Comparison of ENCODE assay signal across 10 cellular contexts in the genomic region with DNA sequence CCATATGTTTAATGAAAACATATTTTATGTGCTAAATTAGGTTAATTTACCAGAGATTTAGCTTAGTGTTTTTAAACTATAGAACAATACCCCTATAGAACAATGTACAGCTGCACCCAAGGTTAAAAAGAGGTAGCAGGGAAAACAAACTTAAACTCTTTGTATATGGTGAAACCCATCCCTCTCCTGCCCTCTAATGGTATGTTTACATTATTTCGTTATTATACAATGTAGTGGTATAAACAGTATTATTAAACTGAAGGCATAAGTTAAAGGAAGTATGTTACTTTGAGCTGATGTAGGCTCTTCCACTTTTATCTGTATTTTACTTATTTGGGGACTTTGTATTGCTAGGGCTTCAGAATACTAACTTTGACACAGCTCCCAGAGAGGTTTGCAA. TPM values are rescaled to one million over a fixed set of nuclear protein-coding genes. Genes with fewer than 3 reads are reported as not detected.
DNase-seq lines count a peak whose midpoint lies in the region; ATAC-seq and TF ChIP-seq lines count a peak whose summit lies in the region.
"Had no signal": no experiment of that assay in that cellular context is flagged by ENCODE, and none has a peak within 500 bp of the region (broad histone marks: within the 10 kb centered on the region; RNA-seq: fewer than 3 reads in every experiment).

No MANE protein-coding gene starts in this region.

- peaks cover 3 to 9% (median 5%) of the 10 kb centered on the region in 3 experiments; a peak in 6 of 7 replicates for H3K36me3 Mint-ChIP-seq in H9 (ENCODE audit: insufficient read depth in 1 of 3, low read depth in 3 of 3)

- H2BK20ac ChIP-seq in H9 (ENCODE audit: low read depth, low read length, poor library complexity, severe bottlenecking) = no peak overlapping the region

- no peaks in the 10 kb centered on the region for H3K27me3 Mint-ChIP-seq in H9 (ENCODE audit: low read depth)

- H3K4me2 ChIP-seq in H9 (ENCODE audit: insufficient read depth, insufficient read length, low read length) = no peak overlapping the region
- no peak overlapping the region for H3K4me2 ChIP-seq in OCI-LY7 (ENCODE audit: low read length)

- no peak overlapping the region for H2BK5ac ChIP-seq in H9 (ENCODE audit: insufficient read length, low read length)

- H4K5ac ChIP-seq in H9 (ENCODE audit: insufficient read length, low read depth, low read length) = no peak overlapping the region

- H3K27me3 ChIP-seq in H9 (ENCODE audit: insufficient read depth, low read length) = no peaks in the 10 kb centered on the region
- H3K27me3 ChIP-seq in esophagus squamous epithelium = no peaks in the 10 kb centered on the region
- H3K27me3 ChIP-seq in dorsolateral prefrontal cortex = no peaks in the 10 kb centered on the region

- H3K9me2 ChIP-seq in OCI-LY7 (ENCODE audit: insufficient read depth, low read length) = no peaks in the 10 kb centered on the region

- H3K36me3 ChIP-seq in OCI-LY7 (ENCODE audit: insufficient read depth, low read length) = no peaks in the 10 kb centered on the region
- peaks cover 0 to 25% (median 5%) of the 10 kb centered on the region in 3 donors for H3K36me3 ChIP-seq in esophagus squamous epithelium

- intact Hi-C loops in OCI-LY7 (cut with micrococcal nuclease; ENCODE audit: unreplicated experiment) = loop anchor here (2.0 kb wide), 1 partner anchor 123 kb away; no protein-coding TSS in a partner anchor
- intact Hi-C loops in esophagus squamous epithelium (cut with DNase I) = no loop called here
- intact Hi-C loops in dorsolateral prefrontal cortex (cut with DNase I) = no loop called here

- no peak for ATAC-seq in GM18511 (IDR thresholded peaks at IDR 0.05; ENCODE audit: unreplicated experiment)
- no peak for ATAC-seq in HG02938 (IDR thresholded peaks at IDR 0.05; ENCODE audit: unreplicated experiment)

- H3K9me3 ChIP-seq in H9 (ENCODE audit: control insufficient read depth, low read depth, low read length) (no peaks in the 10 kb centered on the region), OCI-LY7 (ENCODE audit: low read length) (no peaks in the 10 kb centered on the region), esophagus squamous epithelium (no peaks in the 10 kb centered on the region)

- no peaks in the 10 kb centered on the region for H3K23me2 ChIP-seq in H9 (ENCODE audit: insufficient read length, low read depth, low read length, poor library complexity, severe bottlenecking)

- H2BK120ac ChIP-seq in H9 (ENCODE audit: low read depth, low read length, poor library complexity, severe bottlenecking) = no peak overlapping the region

- H2BK15ac ChIP-seq in H9 (ENCODE audit: low read depth, low read length) = no peak overlapping the region

- no peaks in the 10 kb centered on the region for H3K79me2 ChIP-seq in H9 (ENCODE audit: insufficient read depth, low read length)
- H3K79me2 ChIP-seq in OCI-LY7 (ENCODE audit: insufficient read depth, low read depth, low read length) = no peaks in the 10 kb centered on the region

- H4K20me1 ChIP-seq in H9 (ENCODE audit: control insufficient read depth, insufficient read depth, insufficient read length) (no peaks in the 10 kb centered on the region), OCI-LY7 (ENCODE audit: insufficient read depth, low read length) (no peaks in the 10 kb centered on the region)

- H3K4me3 Mint-ChIP-seq in H9 = no peak overlapping the region

- no peak overlapping the region for H4K91ac ChIP-seq in H9 (ENCODE audit: insufficient read length, low read depth, low read length)

- H3K9ac ChIP-seq in H9 (ENCODE audit: extremely low read depth, insufficient read length, low read length) = no peak overlapping the region

- H3K4me1 Mint-ChIP-seq in H9 = no peaks in the 10 kb centered on the region

- no TSS peak for BruUV-seq in OCI-LY7 (replicated peaks; lab: Mats Ljungman, UMichigan)

- no peak overlapping the region for H2BK12ac ChIP-seq in H9 (ENCODE audit: insufficient read length, low read depth, low read length)

- POLR2A ChIA-PET in OCI-LY7 (lab: Charles Lee) = interaction anchor here (0.6 kb wide), 2 partner anchors 183 to 1805 kb away, joined by 4 read pairs; no protein-coding TSS in a partner anchor

- DNase-seq in DMS53 treated with DMSO at 0.1 percent for 48 hours (lab: John Stamatoyannopoulos, UW; ENCODE audit: unreplicated experiment) (peak; percentile 37), H9 (no peak), OCI-LY7 (ENCODE audit: low spot score) (peak; percentile 48), erythroblast (lab: John Stamatoyannopoulos, UW) (peak; percentile 8 to 45), esophagus squamous epithelium (lab: John Stamatoyannopoulos, UW) (no peak), dorsolateral prefrontal cortex (no peak)
- DNase-seq: midbrain; stimulated activated CD4-positive, alpha-beta T cell treated with anti-CD3 and anti-CD28 coated beads, Interleukin-12 subunit alpha, Interleukin-12 subunit beta, amount 100 ng/mL, for 4 hours had no signal

- H3K23ac ChIP-seq in H9 (ENCODE audit: insufficient read length, low read depth, low read length) = no peak overlapping the region

- H2AK5ac ChIP-seq in H9 (ENCODE audit: insufficient read length, low read length) = no peak overlapping the region

- no peak overlapping the region for H3K4ac ChIP-seq in H9 (ENCODE audit: low read depth, low read length)

- H3K27ac ChIP-seq in H9 (ENCODE audit: insufficient read length, low read depth, low read length) (no peak overlapping the region), OCI-LY7 (ENCODE audit: low read depth, low read length, poor library complexity, severe bottlenecking) (no peak overlapping the region), esophagus squamous epithelium (no peak overlapping the region), dorsolateral prefrontal cortex (no peak overlapping the region)

- H3K9me3 Mint-ChIP-seq in H9 = no peaks in the 10 kb centered on the region

- no peak overlapping the region for H3T11ph ChIP-seq in H9 (ENCODE audit: low read length)

- H3K79me1 ChIP-seq in H9 (ENCODE audit: insufficient read depth, low read depth, low read length, poor library complexity, severe bottlenecking) = no peaks in the 10 kb centered on the region

- H2AFZ ChIP-seq in H9 (ENCODE audit: low read length) (no peak overlapping the region), OCI-LY7 (ENCODE audit: low read length) (no peak overlapping the region)

- H3K14ac ChIP-seq in H9 (ENCODE audit: insufficient read depth, low read length) = no peak overlapping the region

- H3K4me3 ChIP-seq in OCI-LY7 (ENCODE audit: low read depth, low read length, poor library complexity, severe bottlenecking) (no peak overlapping the region), esophagus squamous epithelium (no peak overlapping the region), dorsolateral prefrontal cortex (no peak overlapping the region)

- no peak overlapping the region; a peak in 1 of 7 replicates for H3K27ac Mint-ChIP-seq in H9

- TF ChIP-seq CTCF in H9 (conservative IDR thresholded peaks at IDR 0.05) = peak; percentile 48
- TF ChIP-seq CTCF in OCI-LY7 (conservative IDR thresholded peaks at IDR 0.05; ENCODE audit: low read length) = peak; percentile 80
- TF ChIP-seq CTCF in esophagus squamous epithelium (IDR thresholded peaks at IDR 0.05) = peak in 1 of 6 experiments; percentile 30
- peak in 4 of 56 donors; percentile 7 to 20 (median 14) for TF ChIP-seq CTCF in dorsolateral prefrontal cortex (IDR thresholded peaks at IDR 0.05 in 54 of 56, conservative IDR thresholded peaks at IDR 0.05 in 2 of 56; ENCODE audit: low read depth in 1 of 56, partially characterized antibody in 56 of 56)

- H3K4me1 ChIP-seq in H9 (ENCODE audit: insufficient read depth, low read length) = no peaks in the 10 kb centered on the region
- H3K4me1 ChIP-seq in OCI-LY7 (ENCODE audit: insufficient read depth, low read length, poor library complexity, severe bottlenecking) = no peaks in the 10 kb centered on the region
- H3K4me1 ChIP-seq in esophagus squamous epithelium = no peaks in the 10 kb centered on the region

- CTCF ChIA-PET in OCI-LY7 (lab: Charles Lee; ENCODE audit: unreplicated experiment) = no interaction called here

- WGBS in H9 (ENCODE audit: extremely low coverage, insufficient read length, low lambda C conversion rate) = no CpG with 5 or more reads among the region's 1 CpG
- WGBS in esophagus squamous epithelium, 2 donors = 4 to 21% methylated on average over 1 of the region's 1 CpG

- no peak overlapping the region for H3K18ac ChIP-seq in H9 (ENCODE audit: insufficient read length, low read depth, low read length)

- no peak overlapping the region for H4K8ac ChIP-seq in H9 (replicated peaks; ENCODE audit: insufficient read length, low read depth, low read length)

- H3K56ac ChIP-seq in H9 (ENCODE audit: insufficient read length, low read depth, low read length) = no peak overlapping the region

- TF ChIP-seq POLR2A in erythroblast (IDR thresholded peaks at IDR 0.05; ENCODE audit: low read length) (no peak), esophagus squamous epithelium (IDR thresholded peaks at IDR 0.05) (no peak)

RNA-seq across cellular contexts. Expression of a gene that starts 16.7 kb away (rescaled TPM):
- total RNA-seq in H9 (2021) = 2.0 and 2.1 TPM in 2 replicates
- not detected in 2 replicates for total RNA-seq in OCI-LY7 (2014; rRNA removed; shearing (Covaris generic))
- not detected in 2 replicates for total RNA-seq in OCI-LY7 (2022)
- under 1 TPM; 0.22 to 0.95 (median 0.50) TPM for total RNA-seq in esophagus squamous epithelium
- total RNA-seq in dorsolateral prefrontal cortex = under 1 TPM in 4 of 120 experiments, not detected in 116; 0.11 to 0.26 (median 0.13) TPM

Comparison
In these comparisons a context has a peak if more than half of its experiments do, and no peak if none do; other contexts are left out.
1. DNase-seq: peak in DMS53 treated with DMSO at 0.1 percent for 48 hours (single experiment), OCI-LY7 (single experiment) and erythroblast (2 of 2); none in H9 (single experiment), esophagus squamous epithelium (single experiment) and dorsolateral prefrontal cortex (0 of 10).